ENCODE assay signal across 8 cellular contexts in the genomic region with DNA sequence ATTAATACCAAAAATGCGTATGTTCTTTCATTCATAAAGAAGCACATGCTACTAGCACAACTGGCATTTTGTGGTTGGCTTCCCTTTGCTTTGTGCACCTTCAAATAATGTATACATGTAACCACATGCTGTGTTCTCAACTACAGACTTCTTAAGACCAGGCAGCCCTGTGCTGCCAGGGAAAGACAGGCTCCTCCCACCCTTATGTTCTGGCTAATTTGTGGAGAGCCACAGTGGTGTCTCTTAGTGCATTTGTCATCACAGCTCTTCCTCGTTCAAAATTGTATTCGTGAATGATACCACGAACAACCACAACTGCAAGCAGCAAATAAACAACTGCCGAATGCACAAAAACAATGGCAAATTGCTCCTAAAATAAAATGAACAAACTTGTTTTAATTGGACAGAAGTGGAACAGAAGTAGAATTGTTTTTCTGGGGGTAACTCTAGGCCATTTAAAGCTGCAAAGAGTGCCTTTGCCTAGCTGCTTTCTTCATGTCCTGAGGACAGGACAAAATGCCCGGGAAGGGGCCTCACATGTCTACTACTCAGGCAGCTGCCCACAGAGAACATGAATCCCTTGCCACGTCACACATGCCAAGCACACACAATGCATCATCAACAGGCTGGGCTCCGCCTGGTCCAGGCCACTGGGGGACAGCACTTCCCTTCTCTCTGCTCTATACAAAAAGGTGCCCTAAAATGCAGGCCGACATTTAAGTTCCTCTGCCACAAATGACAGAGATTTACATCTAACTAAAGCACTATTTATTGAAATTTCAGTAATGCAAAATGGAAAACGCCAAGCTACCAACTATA. TPM values are rescaled to one million over a fixed set of nuclear protein-coding genes. Genes with fewer than 3 reads are reported as not detected.
DNase-seq lines count a peak whose midpoint lies in the region; ATAC-seq and TF ChIP-seq lines count a peak whose summit lies in the region.

No MANE protein-coding gene starts in this region.

- no peaks in the 10 kb centered on the region for H3K9me3 ChIP-seq in IMR-90 (ENCODE audit: control insufficient read depth, insufficient read depth, low read length)

- POLR2A ChIA-PET in IMR-90 (lab: Charles Lee; ENCODE audit: unreplicated experiment): no interaction called here
- POLR2A ChIA-PET in activated CD8-positive, alpha-beta T cell treated with anti-CD3 and anti-CD28 coated beads, Interleukin-2, amount 10 ng/mL, durations not matched to agents 7 days and 5 days (lab: Charles Lee): interaction anchor here (1.5 kb wide), 1 partner anchor 20 kb away, joined by 4 read pairs; no protein-coding TSS in a partner anchor

- no CpG with 5 or more reads among the region's 10 CpGs for WGBS in IMR-90 (ENCODE audit: extremely low coverage in 2 of 2, insufficient read length in 1 of 2), 2 experiments

- H4K5ac ChIP-seq in IMR-90 (ENCODE audit: low read depth, low read length): no peak overlapping the region

- no peaks in the 10 kb centered on the region for H3K27me3 Mint-ChIP-seq in activated CD8-positive, alpha-beta T cell treated with anti-CD3 and anti-CD28 coated beads, Interleukin-2, amount 10 ng/mL, durations not matched to agents 7 days and 5 days (ENCODE audit: low read depth)
- no peaks in the 10 kb centered on the region for H3K27me3 Mint-ChIP-seq in mesothelial cell of epicardium (ENCODE audit: low read depth)

- no peak overlapping the region for H3K56ac ChIP-seq in IMR-90 (ENCODE audit: extremely low read depth, insufficient read depth, low read length)

- TF ChIP-seq CTCF in IMR-90 (conservative IDR thresholded peaks at IDR 0.05; ENCODE audit: low read depth, low read length) (0 out of 2 replicates have a peak, but pooled peaks have one; percentile 23), GM20000 (IDR thresholded peaks at IDR 0.05; ENCODE audit: extremely low read depth, missing control alignments) (no peak), mesothelial cell of epicardium (IDR thresholded peaks at IDR 0.05; ENCODE audit: unreplicated experiment) (no peak)

- no peak overlapping the region for H3K27ac ChIP-seq in IMR-90 (ENCODE audit: insufficient read depth, low read length)

- H3K9me1 ChIP-seq in IMR-90 (ENCODE audit: insufficient read depth, low read length): peaks cover 6% of the 10 kb centered on the region; the same call in 1 of the 2 replicates

- H3K27ac Mint-ChIP-seq in activated CD8-positive, alpha-beta T cell treated with anti-CD3 and anti-CD28 coated beads, Interleukin-2, amount 10 ng/mL, durations not matched to agents 7 days and 5 days: no peak overlapping the region
- H3K27ac Mint-ChIP-seq in mesothelial cell of epicardium: no peak overlapping the region

- peaks cover 14% of the 10 kb centered on the region for H3K4me1 Mint-ChIP-seq in activated CD8-positive, alpha-beta T cell treated with anti-CD3 and anti-CD28 coated beads, Interleukin-2, amount 10 ng/mL, durations not matched to agents 7 days and 5 days (ENCODE audit: low read depth)
- H3K4me1 Mint-ChIP-seq in mesothelial cell of epicardium: peaks cover 7% of the 10 kb centered on the region

- BruUV-seq in IMR-90 (replicated peaks; lab: Mats Ljungman, UMichigan): no TSS peak

- no peaks in the 10 kb centered on the region for H3K4me1 ChIP-seq in IMR-90 (ENCODE audit: control insufficient read depth, insufficient read depth, low read length)

- H3K14ac ChIP-seq in IMR-90 (replicated peaks; ENCODE audit: low read depth, low read length): no peak overlapping the region

- H3K79me1 ChIP-seq in IMR-90 (ENCODE audit: low read depth in 1 of 2, low read length in 2 of 2): peaks cover 21 to 47% of the 10 kb centered on the region in 2 experiments

- no peak overlapping the region for H3K18ac ChIP-seq in IMR-90 (ENCODE audit: low read depth, low read length)

- no peak overlapping the region for H2AK5ac ChIP-seq in IMR-90 (ENCODE audit: low read depth, low read length)

- dilution Hi-C loops in IMR-90 (cut with HindIII; ENCODE audit: low sequenced_read_pairs, unreplicated experiment): no loop called here

- intact Hi-C loops in IMR-90 (cut with micrococcal nuclease): no loop called here
- intact Hi-C loops in left ventricle myocardium superior (cut with micrococcal nuclease): no loop called here

- H2BK5ac ChIP-seq in IMR-90 (ENCODE audit: low read depth, low read length, poor library complexity, severe bottlenecking): no peak overlapping the region

- H3K23ac ChIP-seq in IMR-90 (ENCODE audit: low read depth, low read length): no peak overlapping the region

- no peaks in the 10 kb centered on the region for H3K9me3 Mint-ChIP-seq in activated CD8-positive, alpha-beta T cell treated with anti-CD3 and anti-CD28 coated beads, Interleukin-2, amount 10 ng/mL, durations not matched to agents 7 days and 5 days (ENCODE audit: insufficient read depth)
- no peaks in the 10 kb centered on the region for H3K9me3 Mint-ChIP-seq in mesothelial cell of epicardium

- DNase-seq in Ammon's horn (ENCODE audit: low spot score) (peak; percentile 85), IMR-90 (peak; percentile 21), left ventricle myocardium superior (no peak), GM20000 (ENCODE audit: low spot score) (no peak), mesothelial cell of epicardium (ENCODE audit: low spot score in 2 of 2, unreplicated experiment in 2 of 2) (no peak)
- peak; percentile 37 for DNase-seq in activated CD8-positive, alpha-beta T cell treated with anti-CD3 and anti-CD28 coated beads, Interleukin-2, amount 10 ng/mL, durations not matched to agents 7 days and 5 days

- H2AFZ ChIP-seq in IMR-90 (replicated peaks; ENCODE audit: low read length, poor library complexity): no peak overlapping the region

- H3K4me3 ChIP-seq in IMR-90 (ENCODE audit: insufficient read depth, low read depth, low read length): no peak overlapping the region

- no peak overlapping the region for H3K4me3 Mint-ChIP-seq in activated CD8-positive, alpha-beta T cell treated with anti-CD3 and anti-CD28 coated beads, Interleukin-2, amount 10 ng/mL, durations not matched to agents 7 days and 5 days
- no peak overlapping the region for H3K4me3 Mint-ChIP-seq in mesothelial cell of epicardium

- no peak overlapping the region for H2BK20ac ChIP-seq in IMR-90 (ENCODE audit: low read depth, low read length)

- no peak for TF ChIP-seq POLR2A in IMR-90 (IDR thresholded peaks at IDR 0.05; ENCODE audit: low read depth, low read length)

- no peak overlapping the region for H2BK120ac ChIP-seq in IMR-90 (ENCODE audit: low read depth, low read length)

- peaks cover 2% of the 10 kb centered on the region; the same call in 1 of the 2 replicates for H3K36me3 ChIP-seq in IMR-90 (ENCODE audit: control insufficient read depth, insufficient read depth, low read length)

- H4K91ac ChIP-seq in IMR-90 (ENCODE audit: insufficient read depth, low read depth, low read length): no peak overlapping the region

- in situ Hi-C loops in IMR-90 (cut with MboI; ENCODE audit: low sequenced_read_pairs): no loop called here

- no peaks in the 10 kb centered on the region for H3K27me3 ChIP-seq in IMR-90 (ENCODE audit: control insufficient read depth, insufficient read depth, low read length)

- H3K9ac ChIP-seq in IMR-90 (ENCODE audit: low read depth, low read length): no peak overlapping the region

- no peaks in the 10 kb centered on the region for H3K36me3 Mint-ChIP-seq in activated CD8-positive, alpha-beta T cell treated with anti-CD3 and anti-CD28 coated beads, Interleukin-2, amount 10 ng/mL, durations not matched to agents 7 days and 5 days (ENCODE audit: low read depth)
- no peaks in the 10 kb centered on the region for H3K36me3 Mint-ChIP-seq in mesothelial cell of epicardium

- no peak overlapping the region for H4K8ac ChIP-seq in IMR-90 (ENCODE audit: low read depth in 2 of 2, low read length in 2 of 2)

- CTCF ChIA-PET in IMR-90 (lab: Yijun Ruan, JAX): interaction anchor here (0.9 kb wide), 1 partner anchor 16 kb away, joined by 3 read pairs; no protein-coding TSS in a partner anchor
- CTCF ChIA-PET in activated CD8-positive, alpha-beta T cell treated with anti-CD3 and anti-CD28 coated beads, Interleukin-2, amount 10 ng/mL, durations not matched to agents 7 days and 5 days (lab: Charles Lee): interaction anchor here (0.7 to 2.0 kb wide), 7 partner anchors 13 to 26 kb away, joined by 3 to 10 read pairs (median 5); no protein-coding TSS in a partner anchor

- H4K20me1 ChIP-seq in IMR-90 (ENCODE audit: insufficient read depth, low read length): peaks cover 29% of the 10 kb centered on the region; the same call in 1 of the 2 replicates

- no peak overlapping the region for H2AK9ac ChIP-seq in IMR-90 (replicated peaks; ENCODE audit: low read depth, low read length, poor library complexity)

- H3K4me2 ChIP-seq in IMR-90 (ENCODE audit: low read depth, low read length): no peak overlapping the region

- peak; percentile 44 for ATAC-seq in IMR-90 (ENCODE audit: low read depth)
- peak; percentile 81 for ATAC-seq in activated CD8-positive, alpha-beta T cell treated with anti-CD3 and anti-CD28 coated beads, Interleukin-2, amount 10 ng/mL, durations not matched to agents 7 days and 5 days
- ATAC-seq in left ventricle myocardium superior: peak; percentile 67
- no peak for ATAC-seq in GM21619 (IDR thresholded peaks at IDR 0.05; ENCODE audit: unreplicated experiment)
- no peak for ATAC-seq in HG03378 (IDR thresholded peaks at IDR 0.05; ENCODE audit: unreplicated experiment)

- TF ChIP-seq RAD21 in IMR-90 (IDR thresholded peaks at IDR 0.05; ENCODE audit: low read length): peak; percentile 36

- no peak overlapping the region for H3K4ac ChIP-seq in IMR-90 (ENCODE audit: low read depth, low read length)

- H2BK15ac ChIP-seq in IMR-90 (ENCODE audit: low read depth, low read length): no peak overlapping the region

TF ChIP-seq in IMR-90, 13 proteins besides CTCF, POLR2A, EP300 and RAD21:
- TF ChIP-seq MAFK (IDR thresholded peaks at IDR 0.05; ENCODE audit: low read depth, low read length) (no peak), RCOR1 (IDR thresholded peaks at IDR 0.05; ENCODE audit: insufficient replicate concordance, low read length) (no peak), MAZ (IDR thresholded peaks at IDR 0.05; ENCODE audit: borderline replicate concordance, low read depth, low read length) (no peak)

RNA-seq across cellular contexts. Expression of a gene that starts 21.7 kb away (rescaled TPM):
- 0.36 and 0.83 TPM in 2 replicates for total RNA-seq in IMR-90 (2012; rRNA removed)
- 1.4 and 1.9 TPM in 2 replicates for polyA plus RNA-seq in IMR-90 (2012; rRNA removed)
- polyA plus RNA-seq in IMR-90 (2012; cell fraction: cytosol; rRNA removed): 1.3 and 3.3 TPM in 2 replicates
- polyA plus RNA-seq in IMR-90 (2012; cell fraction: nucleus; rRNA removed; ENCODE audit: low replicate concordance): 2.3 and 3.6 TPM in 2 replicates
- total RNA-seq in activated CD8-positive, alpha-beta T cell treated with anti-CD3 and anti-CD28 coated beads, Interleukin-2, amount 10 ng/mL, durations not matched to agents 7 days and 5 days: 1 to 10 TPM; 3.2 to 3.3 TPM
- 11.3 TPM for total RNA-seq in left ventricle myocardium superior
- total RNA-seq in mesothelial cell of epicardium: 11.8 to 12.4 TPM (median 12.1 TPM) in 3 replicates

Comparison
In these comparisons a context has a peak if more than half of its experiments do, and no peak if none do; other contexts are left out.
1. DNase-seq: peak in Ammon's horn (single experiment), IMR-90 (single experiment) and activated CD8-positive, alpha-beta T cell treated with anti-CD3 and anti-CD28 coated beads, Interleukin-2, amount 10 ng/mL, durations not matched to agents 7 days and 5 days (single experiment); none in left ventricle myocardium superior (single experiment), GM20000 (single experiment) and mesothelial cell of epicardium (0 of 2).
2. ATAC-seq: peak in IMR-90 (single experiment), activated CD8-positive, alpha-beta T cell treated with anti-CD3 and anti-CD28 coated beads, Interleukin-2, amount 10 ng/mL, durations not matched to agents 7 days and 5 days (single experiment) and left ventricle myocardium superior (single experiment); none in GM21619 (single experiment) and HG03378 (single experiment).